8 cellular contexts compared by ENCODE assay signal in genomic region chr3:100260081-100260684, GRCh38. TPM values are rescaled to one million over a fixed set of nuclear protein-coding genes. Genes with fewer than 3 reads are reported as not detected.
DNase-seq lines count a peak whose midpoint lies in the region; ATAC-seq and TF ChIP-seq lines count a peak whose summit lies in the region.

No MANE protein-coding gene starts in this region.

- H3K4me3 ChIP-seq in astrocyte of the spinal cord (ENCODE audit: low read depth, low read length) (peak overlapping the region; percentile 100), iPS-20b (ENCODE audit: low read length) (peak overlapping the region; percentile 90), skeletal muscle tissue (ENCODE audit: low read length in 3 of 3) (peak overlapping the region; percentile 93 to 98 (median 93))

- no peak for ATAC-seq in GM18520 (IDR thresholded peaks at IDR 0.05; ENCODE audit: unreplicated experiment)
- no peak for ATAC-seq in HG03432 (IDR thresholded peaks at IDR 0.05; ENCODE audit: unreplicated experiment)

- H3K4me1 ChIP-seq in iPS-20b (ENCODE audit: insufficient read depth, low read length) (peaks cover 12% of the 10 kb centered on the region), skeletal muscle tissue (ENCODE audit: control insufficient read depth in 3 of 3, insufficient read depth in 3 of 3, low read length in 3 of 3) (peaks cover 15 to 44% (median 30%) of the 10 kb centered on the region in 3 donors)

- DNase-seq in NCI-H2227 (lab: John Stamatoyannopoulos, UW; ENCODE audit: unreplicated experiment) (peak; percentile 40), NCI-H2227 treated with DMSO at 0.1 percent for 48 hours (lab: John Stamatoyannopoulos, UW) (no peak), NCI-H146 treated with DMSO at 0.1 percent for 48 hours (lab: John Stamatoyannopoulos, UW; ENCODE audit: unreplicated experiment) (peak; percentile 61), astrocyte of the spinal cord (ENCODE audit: low read depth, low spot score) (peak; percentile 54)

- H3K27ac ChIP-seq in iPS-20b (ENCODE audit: low read length) = no peak overlapping the region
- H3K27ac ChIP-seq in skeletal muscle tissue (ENCODE audit: low read depth, low read length) = peak overlapping the region; percentile 98

- no peaks in the 10 kb centered on the region for H3K9me3 ChIP-seq in iPS-20b (ENCODE audit: insufficient read depth, low read depth, low read length)
- H3K9me3 ChIP-seq in skeletal muscle tissue (ENCODE audit: control insufficient read depth in 3 of 3, low read length in 3 of 3) = no peaks in the 10 kb centered on the region

- H3K27me3 ChIP-seq in iPS-20b (ENCODE audit: insufficient read depth, low read length) = no peaks in the 10 kb centered on the region
- H3K27me3 ChIP-seq in skeletal muscle tissue (ENCODE audit: control insufficient read depth in 3 of 3, insufficient read depth in 3 of 3, low read length in 3 of 3) = no peaks in the 10 kb centered on the region

- H3K36me3 ChIP-seq in iPS-20b (ENCODE audit: insufficient read depth, low read depth, low read length) = no peaks in the 10 kb centered on the region
- H3K36me3 ChIP-seq in skeletal muscle tissue (ENCODE audit: control insufficient read depth in 3 of 3, insufficient read depth in 3 of 3, low read length in 3 of 3) = no peaks in the 10 kb centered on the region

- peak; percentile 2 for TF ChIP-seq CTCF in astrocyte of the spinal cord (IDR thresholded peaks at IDR 0.05; ENCODE audit: low read depth, low read length)

- in situ Hi-C loops in astrocyte of the spinal cord (cut with HindIII; ENCODE audit: low sequenced_read_pairs) = no loop called here

- peak overlapping the region; percentile 52; the same call in 1 of the 2 replicates for H3K9ac ChIP-seq in iPS-20b (ENCODE audit: low read depth, low read length)
- H3K9ac ChIP-seq in skeletal muscle tissue (ENCODE audit: low read depth in 1 of 3, low read length in 3 of 3) = peak overlapping the region; percentile 78 to 100 (median 100)

RNA-seq across cellular contexts. Expression of gene TBC1D23, which starts 0.6 kb away (rescaled TPM):
- total RNA-seq in skeletal muscle tissue = 45.9 TPM
